Comparison of ENCODE assay signal across 15 cellular contexts in genomic region chr6:24927234-24927955, GRCh38. TPM values are rescaled to one million over a fixed set of nuclear protein-coding genes. Genes with fewer than 3 reads are reported as not detected.
DNase-seq lines count a peak whose midpoint lies in the region; ATAC-seq and TF ChIP-seq lines count a peak whose summit lies in the region.
"Had no signal": no experiment of that assay in that cellular context is flagged by ENCODE, and none has a peak within 500 bp of the region (broad histone marks: within the 10 kb centered on the region; RNA-seq: fewer than 3 reads in every experiment).

No MANE protein-coding gene starts in this region.

- POLR2A ChIA-PET in activated naive CD8-positive, alpha-beta T cell treated with anti-CD3 and anti-CD28 coated beads, Interleukin-2, amount 10 ng/mL, durations not matched to agents 7 days and 5 days (lab: Charles Lee), result interaction anchor here (1.2 to 3.1 kb wide), 7 partner anchors 9 to 81 kb away, joined by 3 to 25 read pairs (median 5); no protein-coding TSS in a partner anchor

- peak; percentile 11 to 18 for ATAC-seq in activated CD4-positive, CD25-positive, alpha-beta regulatory T cell treated with anti-CD3 and anti-CD28 coated beads, Interleukin-2, amount 50 U/mL, for 24 hours
- ATAC-seq in activated naive CD8-positive, alpha-beta T cell treated with anti-CD3 and anti-CD28 coated beads, Interleukin-2, amount 10 ng/mL, durations not matched to agents 7 days and 5 days (ENCODE audit: low read depth), result no peak
- no peak for ATAC-seq in HG02610 (IDR thresholded peaks at IDR 0.05; ENCODE audit: unreplicated experiment)
- ATAC-seq: left colon had no signal

- H3K36me3 ChIP-seq in OCI-LY3 (replicated peaks; ENCODE audit: low read depth, low read length), result peaks cover 51% of the 10 kb centered on the region
- H3K36me3 ChIP-seq: thoracic aorta had no signal

- TF ChIP-seq CTCF in OCI-LY3 (IDR thresholded peaks at IDR 0.05; ENCODE audit: low read depth, low read length), result no peak
- TF ChIP-seq CTCF in neural crest cell (conservative IDR thresholded peaks at IDR 0.05), result no peak

- DNase-seq in activated CD4-positive, CD25-positive, alpha-beta regulatory T cell treated with anti-CD3 and anti-CD28 coated beads, Interleukin-2, amount 50 U/mL, for 72 hours, result no peak
- DNase-seq in activated naive CD8-positive, alpha-beta T cell treated with anti-CD3 and anti-CD28 coated beads, Interleukin-2, amount 10 ng/mL, durations not matched to agents 7 days and 5 days, result no peak
- no peak for DNase-seq in neural crest cell (ENCODE audit: low read depth, low spot score)
- no peak for DNase-seq in germinal center (ENCODE audit: low spot score)
- no peak for DNase-seq in putamen (ENCODE audit: low spot score)
- DNase-seq: 8988T; activated CD4-positive, CD25-positive, alpha-beta regulatory T cell; left colon; MV-4-11; NCI-H226 had no signal

- H3K36me3 Mint-ChIP-seq in activated naive CD8-positive, alpha-beta T cell treated with anti-CD3 and anti-CD28 coated beads, Interleukin-2, amount 10 ng/mL, durations not matched to agents 7 days and 5 days, result peaks cover 31% of the 10 kb centered on the region
- peaks cover 5% of the 10 kb centered on the region for H3K36me3 Mint-ChIP-seq in neural crest cell (ENCODE audit: low read depth)

- no peaks in the 10 kb centered on the region for H3K27me3 Mint-ChIP-seq in activated naive CD8-positive, alpha-beta T cell treated with anti-CD3 and anti-CD28 coated beads, Interleukin-2, amount 10 ng/mL, durations not matched to agents 7 days and 5 days
- no peaks in the 10 kb centered on the region for H3K27me3 Mint-ChIP-seq in neural crest cell (ENCODE audit: low read depth)

- H3K4me3 ChIP-seq in OCI-LY3 (ENCODE audit: low read length), result no peak overlapping the region
- H3K4me3 ChIP-seq: SK-N-MC, thoracic aorta had no signal

- peaks cover 100% of the 10 kb centered on the region for H3K79me2 ChIP-seq in OCI-LY3 (ENCODE audit: low read length)

- peak overlapping the region; percentile 99 for H3K4me3 Mint-ChIP-seq in activated naive CD8-positive, alpha-beta T cell treated with anti-CD3 and anti-CD28 coated beads, Interleukin-2, amount 10 ng/mL, durations not matched to agents 7 days and 5 days
- H3K4me3 Mint-ChIP-seq in neural crest cell, result no peak overlapping the region

- peaks cover 63% of the 10 kb centered on the region for H3K4me1 Mint-ChIP-seq in activated naive CD8-positive, alpha-beta T cell treated with anti-CD3 and anti-CD28 coated beads, Interleukin-2, amount 10 ng/mL, durations not matched to agents 7 days and 5 days
- peaks cover 55% of the 10 kb centered on the region for H3K4me1 Mint-ChIP-seq in neural crest cell

- H3K9ac ChIP-seq in OCI-LY3 (ENCODE audit: low read length), result no peak overlapping the region

- H3K9me3 Mint-ChIP-seq in activated naive CD8-positive, alpha-beta T cell treated with anti-CD3 and anti-CD28 coated beads, Interleukin-2, amount 10 ng/mL, durations not matched to agents 7 days and 5 days, result peaks cover 6% of the 10 kb centered on the region
- H3K9me3 Mint-ChIP-seq in neural crest cell, result peaks cover 8% of the 10 kb centered on the region

- H3K27ac ChIP-seq in OCI-LY3 (ENCODE audit: low read length), result peak overlapping the region; percentile 14; the same call in 1 of the 2 replicates
- H3K27ac ChIP-seq: SK-N-MC, thoracic aorta had no signal

- no peaks in the 10 kb centered on the region for H3K27me3 ChIP-seq in OCI-LY3 (ENCODE audit: low read depth, low read length)

- peak overlapping the region; percentile 56; the same call in 1 of the 2 replicates for H3K4me2 ChIP-seq in OCI-LY3 (ENCODE audit: low read length)

- H2AFZ ChIP-seq in OCI-LY3 (ENCODE audit: low read depth, low read length), result no peak overlapping the region

- peak overlapping the region; percentile 86 for H3K27ac Mint-ChIP-seq in activated naive CD8-positive, alpha-beta T cell treated with anti-CD3 and anti-CD28 coated beads, Interleukin-2, amount 10 ng/mL, durations not matched to agents 7 days and 5 days
- peak overlapping the region; percentile 78 for H3K27ac Mint-ChIP-seq in neural crest cell (ENCODE audit: unreplicated experiment)

- peaks cover 71% of the 10 kb centered on the region for H3K4me1 ChIP-seq in OCI-LY3 (ENCODE audit: low read length)

- peaks cover 96% of the 10 kb centered on the region for H4K20me1 ChIP-seq in OCI-LY3 (ENCODE audit: insufficient read depth, low read length)

- no peaks in the 10 kb centered on the region for H3K9me3 ChIP-seq in OCI-LY3 (ENCODE audit: insufficient read depth, low read length)
- H3K9me3 ChIP-seq: thoracic aorta had no signal

RNA-seq across cellular contexts. Expression of gene RIPOR2, which starts 8.4 kb away (rescaled TPM):
- total RNA-seq in activated naive CD8-positive, alpha-beta T cell treated with anti-CD3 and anti-CD28 coated beads, Interleukin-2, amount 10 ng/mL, durations not matched to agents 7 days and 5 days, result 100 to 1,000 TPM; 181 to 195 TPM
- total RNA-seq in neural crest cell, result 2.9 and 3.5 TPM in 2 replicates

Comparison
In these comparisons a context has a peak if more than half of its experiments do, and no peak if none do; other contexts are left out.
1. ATAC-seq: peak in activated CD4-positive, CD25-positive, alpha-beta regulatory T cell treated with anti-CD3 and anti-CD28 coated beads, Interleukin-2, amount 50 U/mL, for 24 hours (2 of 2); none in activated naive CD8-positive, alpha-beta T cell treated with anti-CD3 and anti-CD28 coated beads, Interleukin-2, amount 10 ng/mL, durations not matched to agents 7 days and 5 days (single experiment) and HG02610 (single experiment).
2. RNA of gene RIPOR2, which starts 8.4 kb away (total RNA-seq): 181 to 195 TPM in activated naive CD8-positive, alpha-beta T cell treated with anti-CD3 and anti-CD28 coated beads, Interleukin-2, amount 10 ng/mL, durations not matched to agents 7 days and 5 days; 2.9 to 3.5 TPM in neural crest cell; every median in the first group is over 10 times any median in the second.